25 cellular contexts compared by ENCODE assay signal in genomic region chr6:124928831-124929230, GRCh38. TPM values are rescaled to one million over a fixed set of nuclear protein-coding genes. Genes with fewer than 3 reads are reported as not detected.
DNase-seq lines count a peak whose midpoint lies in the region; FAIRE-seq and TF ChIP-seq lines count a peak whose summit lies in the region.
"Had no signal": no experiment of that assay in that cellular context is flagged by ENCODE, and none has a peak within 500 bp of the region (broad histone marks: within the 10 kb centered on the region; RNA-seq: fewer than 3 reads in every experiment).

No MANE protein-coding gene starts in this region.

- BruUV-seq in mammary epithelial cell (replicated peaks; lab: Mats Ljungman, UMichigan), result no TSS peak

- peak overlapping the region; percentile 53 for H3K9ac ChIP-seq in mammary epithelial cell (ENCODE audit: insufficient read depth, low read length)
- no peak overlapping the region for H3K9ac ChIP-seq in astrocyte (ENCODE audit: low read length)

- in situ Hi-C loops in mammary epithelial cell (cut with MboI; ENCODE audit: low sequenced_read_pairs in 2 of 2), result no loop called here

- intact Hi-C loops in mammary epithelial cell (cut with micrococcal nuclease) (loop anchor here (2.0 to 5.0 kb wide), 2 partner anchors 32 to 47 kb away; no protein-coding TSS in a partner anchor), breast epithelium (cut with DNase I; ENCODE audit: low total_unique reads) (loop anchor here (5.0 kb wide), 1 partner anchor 643 kb away; no protein-coding TSS in a partner anchor)

- H3K4me2 ChIP-seq in mammary epithelial cell (ENCODE audit: insufficient read depth, low read depth, low read length) (peak overlapping the region; percentile 58), astrocyte (ENCODE audit: low read length) (peak overlapping the region; percentile 17)

- H3K9me3 Mint-ChIP-seq in astrocyte (ENCODE audit: unreplicated experiment), result no peaks in the 10 kb centered on the region
- H3K9me3 Mint-ChIP-seq: CD8-positive, alpha-beta T cell had no signal

- H3K27ac ChIP-seq in mammary epithelial cell (ENCODE audit: insufficient read depth, low read depth, low read length) (peak overlapping the region; percentile 94), breast epithelium (no peak overlapping the region), astrocyte (ENCODE audit: low read depth, low read length) (peak overlapping the region; percentile 69)
- H3K27ac ChIP-seq: 22Rv1, Peyer's patch had no signal

- TF ChIP-seq CTCF in mammary epithelial cell (conservative IDR thresholded peaks at IDR 0.05 in 1 of 2, IDR thresholded peaks at IDR 0.05 in 1 of 2; ENCODE audit: extremely low read depth in 1 of 2, insufficient read depth in 1 of 2, low read depth in 1 of 2, low read length in 2 of 2) (no peak), breast epithelium (IDR thresholded peaks at IDR 0.05) (no peak), astrocyte (IDR thresholded peaks at IDR 0.05; ENCODE audit: insufficient read depth, low read depth, low read length) (no peak)

- H3K4me3 ChIP-seq in mammary epithelial cell (replicated peaks in 1 of 3; ENCODE audit: insufficient read depth in 1 of 3, low read depth in 2 of 3, low read length in 3 of 3), result no peak overlapping the region
- H3K4me3 ChIP-seq in breast epithelium, result no peak overlapping the region
- H3K4me3 ChIP-seq in astrocyte (ENCODE audit: insufficient read depth, low read depth, low read length), result no peak overlapping the region
- H3K4me3 ChIP-seq: Peyer's patch had no signal

- H3K27me3 Mint-ChIP-seq in astrocyte (ENCODE audit: low read depth, unreplicated experiment), result no peaks in the 10 kb centered on the region

- H3K4me3 Mint-ChIP-seq in astrocyte (ENCODE audit: unreplicated experiment), result no peak overlapping the region
- H3K4me3 Mint-ChIP-seq: CD8-positive, alpha-beta T cell had no signal

- no peaks in the 10 kb centered on the region for H4K20me1 ChIP-seq in mammary epithelial cell (ENCODE audit: insufficient read depth, low read length)
- no peaks in the 10 kb centered on the region for H4K20me1 ChIP-seq in astrocyte (ENCODE audit: insufficient read depth, low read length)

- H3K36me3 Mint-ChIP-seq in astrocyte (ENCODE audit: low read depth, unreplicated experiment), result no peaks in the 10 kb centered on the region
- H3K36me3 Mint-ChIP-seq: CD8-positive, alpha-beta T cell had no signal

- H3K4me1 ChIP-seq in mammary epithelial cell (ENCODE audit: insufficient read depth, low read length) (peaks cover 36% of the 10 kb centered on the region), breast epithelium (no peaks in the 10 kb centered on the region), astrocyte (ENCODE audit: insufficient read depth, low read length) (peaks cover 7% of the 10 kb centered on the region)
- H3K4me1 ChIP-seq: Peyer's patch had no signal

- H3K27me3 ChIP-seq in mammary epithelial cell (ENCODE audit: insufficient read depth, low read length) (no peaks in the 10 kb centered on the region), breast epithelium (no peaks in the 10 kb centered on the region), astrocyte (ENCODE audit: insufficient read depth, low read length) (no peaks in the 10 kb centered on the region)
- H3K27me3 ChIP-seq: Peyer's patch had no signal

- DNase-seq in mammary epithelial cell (peak; percentile 91), breast epithelium (ENCODE audit: low spot score in 2 of 2) (no peak), astrocyte (ENCODE audit: low read depth) (peak; percentile 56), glomerular visceral epithelial cell (ENCODE audit: extremely low spot score) (peak; percentile 18), HK-2 (ENCODE audit: unreplicated experiment) (no peak), activated gamma-delta T cell (lab: John Stamatoyannopoulos, UW) (no peak), NCI-H1105 (lab: John Stamatoyannopoulos, UW) (no peak), HCEC 1CT (no peak)
- DNase-seq: AML-193; C1 segment of cervical spinal cord; Calu3; CD8-positive, alpha-beta T cell; DMS53; EL; MM.1S; NCI-H1048; NCI-H1436 treated with DMSO at 0.1 percent for 48 hours; NCI-H1930; NCI-H226; NCI-H510A treated with DMSO at 0.1 percent for 48 hours; NCI-H748 treated with DMSO at 0.1 percent for 48 hours; Peyer's patch; Right ventricle myocardium superior had no signal

- H3K4me1 Mint-ChIP-seq in astrocyte (ENCODE audit: low read depth, unreplicated experiment), result peaks cover 11% of the 10 kb centered on the region

- no peaks in the 10 kb centered on the region for H3K36me3 ChIP-seq in mammary epithelial cell (ENCODE audit: insufficient read depth, low read length)
- H3K36me3 ChIP-seq in breast epithelium, result no peaks in the 10 kb centered on the region
- H3K36me3 ChIP-seq in astrocyte (ENCODE audit: insufficient read depth, low read length), result no peaks in the 10 kb centered on the region
- H3K36me3 ChIP-seq: Peyer's patch had no signal

- 0% methylated on average over 4 of the region's 4 CpGs for WGBS in mammary epithelial cell (ENCODE audit: low coverage, missing lambda C conversion rate)

- H3K79me2 ChIP-seq in mammary epithelial cell (ENCODE audit: insufficient read depth, low read length), result no peaks in the 10 kb centered on the region
- no peaks in the 10 kb centered on the region for H3K79me2 ChIP-seq in astrocyte (ENCODE audit: insufficient read depth, low read length)

- dilution Hi-C loops in mammary epithelial cell (cut with HindIII; ENCODE audit: low sequenced_read_pairs), result no loop called here

- H2AFZ ChIP-seq in mammary epithelial cell (ENCODE audit: low read depth, low read length) (peak overlapping the region; percentile 75), astrocyte (ENCODE audit: low read depth, low read length) (no peak overlapping the region)

- no peak overlapping the region for H3K27ac Mint-ChIP-seq in astrocyte (ENCODE audit: unreplicated experiment)
- H3K27ac Mint-ChIP-seq: CD8-positive, alpha-beta T cell had no signal

- peak; percentile 23 for FAIRE-seq in astrocyte (lab: Jason Lieb, UNC)

- CTCF ChIA-PET in mammary epithelial cell (lab: Charles Lee; ENCODE audit: low non-redundant PET), result no interaction called here

- H3K9me3 ChIP-seq in mammary epithelial cell (replicated peaks; ENCODE audit: insufficient read depth, low read length) (no peaks in the 10 kb centered on the region), breast epithelium (no peaks in the 10 kb centered on the region), astrocyte (ENCODE audit: insufficient read depth, low read depth, low read length) (no peaks in the 10 kb centered on the region)
- H3K9me3 ChIP-seq: Peyer's patch had no signal

- TF ChIP-seq POLR2A in breast epithelium (IDR thresholded peaks at IDR 0.05), result no peak

RNA-seq across cellular contexts. Expression of gene RNF217, which starts 33.4 kb away (rescaled TPM):
- total RNA-seq in mammary epithelial cell, result 100 to 1,000 TPM in 1 of 2 donors, 10 to 100 TPM in 1; 53.9 to 103 TPM
- 25.5 TPM for polyA plus RNA-seq in mammary epithelial cell
- polyA minus RNA-seq in mammary epithelial cell, result 54.8 TPM
- 10 to 100 TPM; 40.1 to 43.3 (median 41.0) TPM for total RNA-seq in breast epithelium
- total RNA-seq in astrocyte, result 49.4 and 53.3 TPM in 2 replicates
- total RNA-seq: CD8-positive, alpha-beta T cell; OCI-LY7 had no signal

Comparison
In these comparisons a context has a peak if more than half of its experiments do, and no peak if none do; other contexts are left out.
1. DNase-seq: peak in mammary epithelial cell (single experiment), astrocyte (single experiment) and glomerular visceral epithelial cell (single experiment); none in breast epithelium (0 of 2), HK-2 (single experiment), activated gamma-delta T cell (single experiment), NCI-H1105 (single experiment) and HCEC 1CT (single experiment).
2. H3K27ac ChIP-seq: peak in mammary epithelial cell (single experiment) and astrocyte (single experiment); none in breast epithelium (0 of 2).